Comparison of ENCODE assay signal across 28 cellular contexts in genomic region chrX:390459-390858, GRCh38.
"Had no signal": no experiment of that assay in that cellular context is flagged by ENCODE, and none has a peak within 500 bp of the region (broad histone marks: within the 10 kb centered on the region; RNA-seq: fewer than 3 reads in every experiment).

No MANE protein-coding gene starts in this region.

- ATAC-seq: naive thymus-derived CD8-positive, alpha-beta T cell; natural killer cell treated with Interleukin-12 subunit alpha and Interleukin-12 subunit beta and Interleukin-15 and Interleukin-18, amount 100 ng/mL, for 72 hours; psoas muscle; right cardiac atrium; right lobe of liver; stimulated activated effector memory CD8-positive, alpha-beta T cell treated with anti-CD3 and anti-CD28 coated beads, Interleukin-12 subunit alpha, Interleukin-12 subunit beta, amount 100 ng/mL, for 72 hours; stimulated activated naive B cell treated with anti-CD40 and anti-IgM and Interleukin-4, amounts not matched to agents 10 μg/mL and 1 μg/mL and 100 μg/mL, for 72 hours had no signal

- H3K27ac ChIP-seq: ovary, parathyroid adenoma, psoas muscle, right lobe of liver, sigmoid colon, stomach, thoracic aorta, thyroid gland, upper lobe of left lung, vagina had no signal

- H3K9me3 Mint-ChIP-seq: natural killer cell treated with Interleukin-12 subunit alpha and Interleukin-12 subunit beta and Interleukin-15 and Interleukin-18, amount 100 ng/mL, for 72 hours; stimulated activated effector memory CD8-positive, alpha-beta T cell treated with anti-CD3 and anti-CD28 coated beads, Interleukin-12 subunit alpha, Interleukin-12 subunit beta, amount 100 ng/mL, for 72 hours; stimulated activated naive B cell treated with anti-CD40 and anti-IgM and Interleukin-4, amounts not matched to agents 10 μg/mL and 1 μg/mL and 100 μg/mL, for 72 hours; stimulated activated naive CD8-positive, alpha-beta T cell treated with anti-CD3 and anti-CD28 coated beads, Interleukin-15, Interleukin-2, amounts not matched to agents 100 ng/mL and 50 ng/mL, for 24 hours had no signal

- H3K36me3 ChIP-seq: ovary, right lobe of liver, sigmoid colon, stomach, thoracic aorta, thyroid gland, tibial nerve, upper lobe of left lung, vagina had no signal

- H3K27me3 Mint-ChIP-seq: natural killer cell treated with Interleukin-12 subunit alpha and Interleukin-12 subunit beta and Interleukin-15 and Interleukin-18, amount 100 ng/mL, for 72 hours; progenitor cell of endocrine pancreas; stimulated activated naive B cell treated with anti-CD40 and anti-IgM and Interleukin-4, amounts not matched to agents 10 μg/mL and 1 μg/mL and 100 μg/mL, for 72 hours; stimulated activated naive CD8-positive, alpha-beta T cell treated with anti-CD3 and anti-CD28 coated beads, Interleukin-15, Interleukin-2, amounts not matched to agents 100 ng/mL and 50 ng/mL, for 24 hours had no signal

- H3K79me2 ChIP-seq: parathyroid adenoma had no signal

- H3K4me1 ChIP-seq: parathyroid adenoma, psoas muscle had no signal

- DNase-seq: naive thymus-derived CD8-positive, alpha-beta T cell; nephron progenitor cell; occipital lobe; ovary; psoas muscle; right lobe of liver; sigmoid colon; small intestine; stimulated activated CD4-positive, alpha-beta T cell treated with anti-CD3 and anti-CD28 coated beads, Interleukin-15, amount 100 ng/mL, for 24 hours; stimulated activated CD4-positive, alpha-beta T cell treated with anti-CD3 and anti-CD28 coated beads, Interleukin-2, amount 100 ng/mL, for 24 hours; stimulated activated CD4-positive, alpha-beta T cell treated with anti-CD3 and anti-CD28 coated beads, Interleukin-2, amount 100 ng/mL, for 48 hours; stimulated activated CD4-positive, alpha-beta T cell treated with anti-CD3 and anti-CD28 coated beads, Interleukin-4, amount 100 ng/mL, for 24 hours; stimulated activated naive B cell treated with anti-CD40 and anti-IgM and Interleukin-4, amounts not matched to agents 10 μg/mL and 1 μg/mL and 100 μg/mL, for 72 hours; stimulated activated naive CD4-positive, alpha-beta T cell treated with Interleukin-2 at 50 U/mL for 16 hours; stomach; thyroid gland; trophoblast cell; upper lobe of left lung had no signal

- H3K4me3 ChIP-seq: ovary, psoas muscle, right lobe of liver, sigmoid colon, stomach, thoracic aorta, thyroid gland, tibial nerve, upper lobe of left lung, vagina had no signal

- H3K4me3 Mint-ChIP-seq: natural killer cell treated with Interleukin-12 subunit alpha and Interleukin-12 subunit beta and Interleukin-15 and Interleukin-18, amount 100 ng/mL, for 72 hours; nephron progenitor cell; stimulated activated effector memory CD8-positive, alpha-beta T cell treated with anti-CD3 and anti-CD28 coated beads, Interleukin-12 subunit alpha, Interleukin-12 subunit beta, amount 100 ng/mL, for 72 hours; stimulated activated naive B cell treated with anti-CD40 and anti-IgM and Interleukin-4, amounts not matched to agents 10 μg/mL and 1 μg/mL and 100 μg/mL, for 72 hours; stimulated activated naive CD8-positive, alpha-beta T cell treated with anti-CD3 and anti-CD28 coated beads, Interleukin-15, Interleukin-2, amounts not matched to agents 100 ng/mL and 50 ng/mL, for 24 hours had no signal

- H3K9me3 ChIP-seq: ovary, psoas muscle, right lobe of liver, sigmoid colon, stomach, thoracic aorta, thyroid gland, tibial nerve, upper lobe of left lung, vagina had no signal

- H2AFZ ChIP-seq: parathyroid adenoma had no signal

- H3K27me3 ChIP-seq: ovary, right lobe of liver, sigmoid colon, stomach, thyroid gland, tibial nerve, upper lobe of left lung, vagina had no signal

- FAIRE-seq: small intestine, urothelium cell line had no signal

- H3K27ac Mint-ChIP-seq: natural killer cell treated with Interleukin-12 subunit alpha and Interleukin-12 subunit beta and Interleukin-15 and Interleukin-18, amount 100 ng/mL, for 72 hours; nephron progenitor cell; progenitor cell of endocrine pancreas; stimulated activated effector memory CD8-positive, alpha-beta T cell treated with anti-CD3 and anti-CD28 coated beads, Interleukin-12 subunit alpha, Interleukin-12 subunit beta, amount 100 ng/mL, for 72 hours; stimulated activated naive B cell treated with anti-CD40 and anti-IgM and Interleukin-4, amounts not matched to agents 10 μg/mL and 1 μg/mL and 100 μg/mL, for 72 hours; stimulated activated naive CD8-positive, alpha-beta T cell treated with anti-CD3 and anti-CD28 coated beads, Interleukin-15, Interleukin-2, amounts not matched to agents 100 ng/mL and 50 ng/mL, for 24 hours had no signal

- H3K9ac ChIP-seq: parathyroid adenoma had no signal

- H3K36me3 Mint-ChIP-seq: natural killer cell treated with Interleukin-12 subunit alpha and Interleukin-12 subunit beta and Interleukin-15 and Interleukin-18, amount 100 ng/mL, for 72 hours had no signal
